In genomic region chr5:126492939-126493338, GRCh38 we compare ENCODE assay signal across 12 cellular contexts.
A peak's percentile ranks its signal among the peaks of the same experiment; 100 is the strongest.
DNase-seq lines count a peak whose midpoint lies in the region; ATAC-seq and TF ChIP-seq lines count a peak whose summit lies in the region.
"Had no signal": no experiment of that assay in that cellular context is flagged by ENCODE, and none has a peak within 500 bp of the region (broad histone marks: within the 10 kb centered on the region; RNA-seq: fewer than 3 reads in every experiment).

No MANE protein-coding gene starts in this region.

- no peak overlapping the region for H3K18ac ChIP-seq in mesendoderm (ENCODE audit: low read length)

- H3K23ac ChIP-seq in mesendoderm (ENCODE audit: low read length) = no peak overlapping the region

- H3K27ac ChIP-seq in breast epithelium (peak overlapping the region; percentile 50 to 60), mesendoderm (ENCODE audit: low read depth, low read length) (no peak overlapping the region)
- no peak overlapping the region for H3K27ac ChIP-seq in naive thymus-derived CD4-positive, alpha-beta T cell (ENCODE audit: low read depth, low read length)
- H3K27ac ChIP-seq: colonic mucosa, thoracic aorta had no signal

- no peak for TF ChIP-seq POLR2A in breast epithelium (IDR thresholded peaks at IDR 0.05)

- H2BK5ac ChIP-seq in mesendoderm (ENCODE audit: low read length) = no peak overlapping the region

- H4K20me1 ChIP-seq in Loucy (ENCODE audit: insufficient read depth, low read length, poor library complexity, severe bottlenecking) = no peaks in the 10 kb centered on the region

- DNase-seq in EL = peak; percentile 25
- no peak for DNase-seq in breast epithelium (ENCODE audit: low spot score in 2 of 2)
- peak; percentile 59 for DNase-seq in mesendoderm
- DNase-seq in activated naive CD4-positive, alpha-beta T cell treated with Interleukin-2 at 50 U/mL for 16 hours = no peak
- DNase-seq in naive thymus-derived CD4-positive, alpha-beta T cell = no peak
- DNase-seq in SKM-1 (lab: John Stamatoyannopoulos, UW; ENCODE audit: unreplicated experiment) = no peak
- DNase-seq: activated CD8-positive, alpha-beta T cell treated with anti-CD3 and anti-CD28 coated beads for 36 hours; colonic mucosa; NK-92 treated with Interleukin-12 subunit alpha and Interleukin-12 subunit beta, amount 100 ng/mL, for 24 hours had no signal

- no peak overlapping the region for H2BK120ac ChIP-seq in mesendoderm (ENCODE audit: low read depth, low read length)

- H3K27ac Mint-ChIP-seq in naive thymus-derived CD4-positive, alpha-beta T cell = peak overlapping the region in 4 of 9 donors; percentile 13 to 86 (median 70)
- H3K27ac Mint-ChIP-seq: activated CD8-positive, alpha-beta T cell treated with anti-CD3 and anti-CD28 coated beads for 36 hours had no signal

- intact Hi-C loops in breast epithelium (cut with DNase I; ENCODE audit: low total_unique reads) = no loop called here
- intact Hi-C loops in naive thymus-derived CD4-positive, alpha-beta T cell (cut with micrococcal nuclease) = loop anchor here (1.0 to 5.0 kb wide), 3 partner anchors 41 to 139 kb away; no protein-coding TSS in a partner anchor

- no peaks in the 10 kb centered on the region for H3K27me3 Mint-ChIP-seq in naive thymus-derived CD4-positive, alpha-beta T cell
- H3K27me3 Mint-ChIP-seq: activated CD8-positive, alpha-beta T cell treated with anti-CD3 and anti-CD28 coated beads for 36 hours had no signal

- no peak overlapping the region for H3K4ac ChIP-seq in mesendoderm (ENCODE audit: low read depth, low read length)

- H3K4me3 ChIP-seq in Loucy (ENCODE audit: low read length, poor library complexity, severe bottlenecking) (no peak overlapping the region), breast epithelium (no peak overlapping the region), mesendoderm (ENCODE audit: low read length) (no peak overlapping the region)
- H3K4me3 ChIP-seq in naive thymus-derived CD4-positive, alpha-beta T cell (ENCODE audit: low read length) = no peak overlapping the region
- H3K4me3 ChIP-seq: colonic mucosa, thoracic aorta had no signal

- no peaks in the 10 kb centered on the region for H3F3A ChIP-seq in Loucy (ENCODE audit: low read depth)

- H3K4me2 ChIP-seq in Loucy (ENCODE audit: low read depth, low read length, poor library complexity, severe bottlenecking) = no peak overlapping the region
- H3K4me2 ChIP-seq in mesendoderm (ENCODE audit: low read length) = no peak overlapping the region

- no peak overlapping the region for H3K4me3 Mint-ChIP-seq in naive thymus-derived CD4-positive, alpha-beta T cell
- H3K4me3 Mint-ChIP-seq: activated CD8-positive, alpha-beta T cell treated with anti-CD3 and anti-CD28 coated beads for 36 hours had no signal

- CTCF ChIA-PET in naive thymus-derived CD4-positive, alpha-beta T cell (lab: Charles Lee) = interaction anchor here (0.6 to 2.2 kb wide), 3 partner anchors 19 to 1420 kb away, joined by 3 to 8 read pairs (median 4); no protein-coding TSS in a partner anchor

- no peak overlapping the region for H2AK5ac ChIP-seq in mesendoderm (ENCODE audit: low read length)

- peak; percentile 38 for TF ChIP-seq CTCF in Loucy (conservative IDR thresholded peaks at IDR 0.05; ENCODE audit: low read length)
- peak in 1 of 3 donors; percentile 5 for TF ChIP-seq CTCF in breast epithelium (IDR thresholded peaks at IDR 0.05)

- H4K5ac ChIP-seq in mesendoderm (ENCODE audit: low read length) = no peak overlapping the region

- POLR2A ChIA-PET in naive thymus-derived CD4-positive, alpha-beta T cell (lab: Charles Lee) = no interaction called here

- H3K9ac ChIP-seq in Loucy (ENCODE audit: low read depth, low read length, poor library complexity, severe bottlenecking) = no peak overlapping the region
- no peak overlapping the region for H3K9ac ChIP-seq in mesendoderm (ENCODE audit: low read length)

- peaks cover 0 to 22% (median 6%) of the 10 kb centered on the region in 7 donors for H3K4me1 Mint-ChIP-seq in naive thymus-derived CD4-positive, alpha-beta T cell

- no peak for ATAC-seq in naive thymus-derived CD4-positive, alpha-beta T cell
- ATAC-seq in GM18519 (IDR thresholded peaks at IDR 0.05; ENCODE audit: low FRiP score, unreplicated experiment) = no peak
- ATAC-seq: activated CD8-positive, alpha-beta T cell treated with anti-CD3 and anti-CD28 coated beads for 36 hours had no signal

- H3K9me3 ChIP-seq in Loucy (ENCODE audit: insufficient read depth, low read depth, low read length) (no peaks in the 10 kb centered on the region), breast epithelium (no peaks in the 10 kb centered on the region)
- H3K9me3 ChIP-seq in naive thymus-derived CD4-positive, alpha-beta T cell (ENCODE audit: control insufficient read depth in 2 of 3, low read length in 3 of 3) = no peaks in the 10 kb centered on the region
- H3K9me3 ChIP-seq: colonic mucosa, thoracic aorta had no signal

- H3K27me3 ChIP-seq in Loucy (ENCODE audit: insufficient read depth, low read length, poor library complexity, severe bottlenecking) (no peaks in the 10 kb centered on the region), breast epithelium (no peaks in the 10 kb centered on the region), mesendoderm (ENCODE audit: insufficient read depth, low read length, poor library complexity) (no peaks in the 10 kb centered on the region)
- no peaks in the 10 kb centered on the region for H3K27me3 ChIP-seq in naive thymus-derived CD4-positive, alpha-beta T cell (ENCODE audit: control insufficient read depth in 2 of 2, insufficient read depth in 2 of 2, low read length in 2 of 2)
- H3K27me3 ChIP-seq: colonic mucosa had no signal

- H3K36me3 Mint-ChIP-seq in naive thymus-derived CD4-positive, alpha-beta T cell = peaks cover 0 to 17% (median 4%) of the 10 kb centered on the region in 5 donors

- no peaks in the 10 kb centered on the region for H3K79me1 ChIP-seq in mesendoderm (ENCODE audit: low read length)

- no peaks in the 10 kb centered on the region for H3K4me1 ChIP-seq in Loucy (ENCODE audit: insufficient read depth, low read length, poor library complexity, severe bottlenecking)
- peaks cover 0 to 32% of the 10 kb centered on the region in 2 donors for H3K4me1 ChIP-seq in breast epithelium
- no peaks in the 10 kb centered on the region for H3K4me1 ChIP-seq in mesendoderm (ENCODE audit: control insufficient read depth, low read depth, low read length)
- no peaks in the 10 kb centered on the region for H3K4me1 ChIP-seq in naive thymus-derived CD4-positive, alpha-beta T cell (ENCODE audit: control insufficient read depth in 2 of 2, insufficient read depth in 2 of 2, low read length in 2 of 2)
- H3K4me1 ChIP-seq: colonic mucosa had no signal

- no peaks in the 10 kb centered on the region for H3K9me2 ChIP-seq in Loucy (replicated peaks; ENCODE audit: low read depth, low read length)

- H2BK15ac ChIP-seq in mesendoderm (replicated peaks; ENCODE audit: low read depth) = no peak overlapping the region

- H3K79me2 ChIP-seq in Loucy (ENCODE audit: insufficient read depth, low read length) (no peaks in the 10 kb centered on the region), mesendoderm (ENCODE audit: control insufficient read depth, insufficient read depth, low read length) (no peaks in the 10 kb centered on the region)

- no peak overlapping the region for H3K56ac ChIP-seq in mesendoderm (ENCODE audit: low read length)

- H3K36me3 ChIP-seq in Loucy (ENCODE audit: insufficient read depth, low read length) (no peaks in the 10 kb centered on the region), breast epithelium (no peaks in the 10 kb centered on the region), mesendoderm (ENCODE audit: control insufficient read depth, insufficient read depth, low read length) (no peaks in the 10 kb centered on the region)
- peaks cover 0 to 13% (median 0%) of the 10 kb centered on the region in 3 experiments for H3K36me3 ChIP-seq in naive thymus-derived CD4-positive, alpha-beta T cell (ENCODE audit: control insufficient read depth in 2 of 3, insufficient read depth in 3 of 3, low read length in 3 of 3)

- H2AFZ ChIP-seq in Loucy (ENCODE audit: low read length) = no peak overlapping the region

- H3K9me3 Mint-ChIP-seq in naive thymus-derived CD4-positive, alpha-beta T cell = no peaks in the 10 kb centered on the region
- H3K9me3 Mint-ChIP-seq: activated CD8-positive, alpha-beta T cell treated with anti-CD3 and anti-CD28 coated beads for 36 hours had no signal

- WGBS in mesendoderm (ENCODE audit: extremely low coverage, insufficient coverage, low lambda C conversion rate) = no CpG with 5 or more reads among the region's 8 CpGs

- H4K8ac ChIP-seq in mesendoderm (ENCODE audit: low read depth, low read length) = no peak overlapping the region

Comparison
In these comparisons a context has a peak if more than half of its experiments do, and no peak if none do; other contexts are left out.
1. DNase-seq: peak in EL (single experiment) and mesendoderm (single experiment); none in breast epithelium (0 of 2), activated naive CD4-positive, alpha-beta T cell treated with Interleukin-2 at 50 U/mL for 16 hours (single experiment), naive thymus-derived CD4-positive, alpha-beta T cell (0 of 9) and SKM-1 (single experiment).
2. H3K27ac ChIP-seq: peak in breast epithelium (2 of 2); none in mesendoderm (single experiment) and naive thymus-derived CD4-positive, alpha-beta T cell (single experiment).